Comparison of ENCODE assay signal across 28 cellular contexts in genomic region chr12:121212875-121213274, GRCh38.
"Had no signal": no experiment of that assay in that cellular context is flagged by ENCODE, and none has a peak within 500 bp of the region (broad histone marks: within the 10 kb centered on the region; RNA-seq: fewer than 3 reads in every experiment).

No MANE protein-coding gene starts in this region.

- H3K9me3 ChIP-seq: gastroesophageal sphincter, ovary, prostate gland, thoracic aorta, uterus had no signal

- H3K27ac Mint-ChIP-seq: activated naive CD4-positive, alpha-beta T cell treated with anti-CD3 and anti-CD28 coated beads, Interleukin-2, amount 50 U/mL, for 24 hours; activated naive CD8-positive, alpha-beta T cell treated with anti-CD3 and anti-CD28 coated beads, Interleukin-2, amount 50 U/mL, for 24 hours; stimulated activated naive CD8-positive, alpha-beta T cell treated with anti-CD3 and anti-CD28 coated beads, Interleukin-15, Interleukin-2, amounts not matched to agents 100 ng/mL and 50 ng/mL, for 24 hours; type B pancreatic cell had no signal

- DNase-seq: activated CD4-positive, alpha-beta T cell treated with anti-CD3 and anti-CD28 coated beads, Interleukin-2, amount 10 ng/mL, durations not matched to agents 7 days and 5 days; activated CD8-positive, alpha-beta T cell treated with anti-CD3 and anti-CD28 coated beads, Interleukin-2, amount 10 ng/mL, durations not matched to agents 7 days and 5 days; activated effector memory CD4-positive, alpha-beta T cell treated with Interleukin-2 at 50 U/mL for 16 hours; activated naive CD8-positive, alpha-beta T cell treated with anti-CD3 and anti-CD28 coated beads, Interleukin-2, amount 50 U/mL, for 24 hours; activated T-cell treated with anti-CD3 and anti-CD28 coated beads, Interleukin-2, amount 50 U/mL, for 1 hour; amygdala; caudate nucleus; hippocampal formation; left cardiac atrium; left ventricle myocardium superior; mammary epithelial cell; ovary; retina; stimulated activated CD4-positive, alpha-beta T cell treated with anti-CD3 and anti-CD28 coated beads, Interleukin-12 subunit alpha, Interleukin-12 subunit beta, amount 100 ng/mL, for 4 hours; stimulated activated CD4-positive, alpha-beta T cell treated with anti-CD3 and anti-CD28 coated beads, Interleukin-4, amount 100 ng/mL, for 1 hour; T-helper 1 cell; T-helper 9 cell; uterus; WERI-Rb-1 had no signal

- H3K36me3 ChIP-seq: ovary, prostate gland, uterus, WERI-Rb-1 had no signal

- H3K4me3 Mint-ChIP-seq: activated CD8-positive, alpha-beta T cell treated with anti-CD3 and anti-CD28 coated beads, Interleukin-2, amount 10 ng/mL, durations not matched to agents 7 days and 5 days; activated naive CD4-positive, alpha-beta T cell treated with anti-CD3 and anti-CD28 coated beads, Interleukin-2, amount 50 U/mL, for 24 hours; activated naive CD8-positive, alpha-beta T cell treated with anti-CD3 and anti-CD28 coated beads, Interleukin-2, amount 50 U/mL, for 24 hours; stimulated activated naive CD8-positive, alpha-beta T cell treated with anti-CD3 and anti-CD28 coated beads, Interleukin-15, Interleukin-2, amounts not matched to agents 100 ng/mL and 50 ng/mL, for 24 hours; type B pancreatic cell had no signal

- H3K27ac ChIP-seq: gastroesophageal sphincter, ovary, prostate gland, thoracic aorta, WERI-Rb-1 had no signal

- H3K4me3 ChIP-seq: gastroesophageal sphincter, ovary, prostate gland, skin epidermis, thoracic aorta, uterus had no signal

- H3K4me1 ChIP-seq: prostate gland had no signal

- H3K9me3 Mint-ChIP-seq: activated CD4-positive, alpha-beta T cell treated with anti-CD3 and anti-CD28 coated beads, Interleukin-2, amount 10 ng/mL, durations not matched to agents 7 days and 5 days; activated naive CD4-positive, alpha-beta T cell treated with anti-CD3 and anti-CD28 coated beads, Interleukin-2, amount 50 U/mL, for 24 hours; activated naive CD8-positive, alpha-beta T cell treated with anti-CD3 and anti-CD28 coated beads, Interleukin-2, amount 50 U/mL, for 24 hours; stimulated activated naive CD8-positive, alpha-beta T cell treated with anti-CD3 and anti-CD28 coated beads, Interleukin-15, Interleukin-2, amounts not matched to agents 100 ng/mL and 50 ng/mL, for 24 hours; type B pancreatic cell had no signal

- H3K27me3 Mint-ChIP-seq: activated CD4-positive, alpha-beta T cell treated with anti-CD3 and anti-CD28 coated beads, Interleukin-2, amount 10 ng/mL, durations not matched to agents 7 days and 5 days; activated naive CD4-positive, alpha-beta T cell treated with anti-CD3 and anti-CD28 coated beads, Interleukin-2, amount 50 U/mL, for 24 hours; activated naive CD8-positive, alpha-beta T cell treated with anti-CD3 and anti-CD28 coated beads, Interleukin-2, amount 50 U/mL, for 24 hours; stimulated activated naive CD8-positive, alpha-beta T cell treated with anti-CD3 and anti-CD28 coated beads, Interleukin-15, Interleukin-2, amounts not matched to agents 100 ng/mL and 50 ng/mL, for 24 hours; type B pancreatic cell had no signal

- ATAC-seq: activated CD4-positive, CD25-positive, alpha-beta regulatory T cell treated with anti-CD3 and anti-CD28 coated beads, Interleukin-2, amount 50 U/mL, for 24 hours; activated CD8-positive, alpha-beta T cell treated with anti-CD3 and anti-CD28 coated beads, Interleukin-2, amount 10 ng/mL, durations not matched to agents 7 days and 5 days; activated naive CD8-positive, alpha-beta T cell treated with anti-CD3 and anti-CD28 coated beads, Interleukin-2, amount 50 U/mL, for 24 hours; gastroesophageal sphincter; left cardiac atrium; left ventricle myocardium superior; sciatic nerve had no signal
